Comparison of ENCODE assay signal across 15 cellular contexts in genomic region chr17:258906-259305, GRCh38.
DNase-seq lines count a peak whose midpoint lies in the region; FAIRE-seq and TF ChIP-seq lines count a peak whose summit lies in the region.
"Had no signal": no experiment of that assay in that cellular context is flagged by ENCODE, and none has a peak within 500 bp of the region (broad histone marks: within the 10 kb centered on the region; RNA-seq: fewer than 3 reads in every experiment).

No MANE protein-coding gene starts in this region.

- intact Hi-C loops in stomach (cut with DNase I; ENCODE audit: low total_unique reads) = no loop called here

- CTCF ChIA-PET in activated naive CD4-positive, alpha-beta T cell treated with anti-CD3 and anti-CD28 coated beads, Interleukin-2, amount 10 ng/mL, durations not matched to agents 7 days and 5 days (lab: Charles Lee) = no interaction called here

- TF ChIP-seq CTCF in bronchial epithelial cell (IDR thresholded peaks at IDR 0.05; ENCODE audit: insufficient read depth, low read length, severe bottlenecking) (no peak), stomach (IDR thresholded peaks at IDR 0.05) (no peak)

- H3K27ac ChIP-seq in neuronal stem cell (replicated peaks; ENCODE audit: low read length) = no peak overlapping the region
- no peak overlapping the region for H3K27ac ChIP-seq in stomach

- H4K91ac ChIP-seq in neuronal stem cell (ENCODE audit: low read depth, low read length, poor library complexity) = no peak overlapping the region

- H2BK5ac ChIP-seq in neuronal stem cell (ENCODE audit: low read length) = no peak overlapping the region

- TF ChIP-seq EP300 in stomach (IDR thresholded peaks at IDR 0.05) = no peak

- H3K4me1 Mint-ChIP-seq in activated naive CD4-positive, alpha-beta T cell treated with anti-CD3 and anti-CD28 coated beads, Interleukin-2, amount 10 ng/mL, durations not matched to agents 7 days and 5 days = no peaks in the 10 kb centered on the region

- no peaks in the 10 kb centered on the region for H3K9me3 Mint-ChIP-seq in activated naive CD4-positive, alpha-beta T cell treated with anti-CD3 and anti-CD28 coated beads, Interleukin-2, amount 10 ng/mL, durations not matched to agents 7 days and 5 days

- TF ChIP-seq POLR2A in stomach (IDR thresholded peaks at IDR 0.05) = no peak

- H3K9ac ChIP-seq in neuronal stem cell (ENCODE audit: low read depth, low read length, poor library complexity) = no peak overlapping the region

- H2BK15ac ChIP-seq in neuronal stem cell (ENCODE audit: low read length) = no peak overlapping the region

- H3K9me3 ChIP-seq in neuronal stem cell (replicated peaks in 1 of 2; ENCODE audit: control insufficient read depth in 2 of 2, insufficient read depth in 1 of 2, low read depth in 1 of 2, low read length in 2 of 2) (peaks cover 2 to 17% of the 10 kb centered on the region in 2 donors), stomach (no peaks in the 10 kb centered on the region)

- H2BK120ac ChIP-seq in neuronal stem cell (ENCODE audit: low read depth, low read length) = no peak overlapping the region

- no peak overlapping the region for H3K27ac Mint-ChIP-seq in activated naive CD4-positive, alpha-beta T cell treated with anti-CD3 and anti-CD28 coated beads, Interleukin-2, amount 10 ng/mL, durations not matched to agents 7 days and 5 days

- H3K4me1 ChIP-seq in neuronal stem cell (ENCODE audit: control insufficient read depth in 2 of 2, insufficient read depth in 1 of 2, low read depth in 1 of 2, low read length in 2 of 2) (peaks cover 0 to 11% of the 10 kb centered on the region in 2 donors), stomach (no peaks in the 10 kb centered on the region)

- H3K36me3 ChIP-seq in bronchial epithelial cell (ENCODE audit: control insufficient read depth, insufficient read depth, low read length) (peaks cover under 1% of the 10 kb centered on the region), neuronal stem cell (replicated peaks in 1 of 2; ENCODE audit: control insufficient read depth in 2 of 2, insufficient read depth in 2 of 2, low read length in 2 of 2) (no peaks in the 10 kb centered on the region), stomach (peaks cover 2 to 28% (median 5%) of the 10 kb centered on the region in 4 donors)

- H3K18ac ChIP-seq in neuronal stem cell (ENCODE audit: low read length) = no peak overlapping the region

- no peaks in the 10 kb centered on the region for H3K79me1 ChIP-seq in neuronal stem cell (ENCODE audit: low read depth, low read length)

- WGBS in neuronal stem cell (ENCODE audit: extremely low coverage in 2 of 2, insufficient read length in 2 of 2, insufficient replicate concordance in 1 of 2), 2 donors = no CpG with 5 or more reads among the region's 12 CpGs
- WGBS in stomach, 5 donors = 93 to 99% (median 97%) methylated on average over 12 of the region's 12 CpGs

- no peak overlapping the region for H2BK12ac ChIP-seq in neuronal stem cell (ENCODE audit: low read length)

- no peak overlapping the region for H2AFZ ChIP-seq in neuronal stem cell (ENCODE audit: low read length)

- no peaks in the 10 kb centered on the region for H3K36me3 Mint-ChIP-seq in activated naive CD4-positive, alpha-beta T cell treated with anti-CD3 and anti-CD28 coated beads, Interleukin-2, amount 10 ng/mL, durations not matched to agents 7 days and 5 days

- H2AK5ac ChIP-seq in neuronal stem cell (ENCODE audit: low read depth, low read length) = no peak overlapping the region

- H3K27me3 Mint-ChIP-seq in activated naive CD4-positive, alpha-beta T cell treated with anti-CD3 and anti-CD28 coated beads, Interleukin-2, amount 10 ng/mL, durations not matched to agents 7 days and 5 days = peaks cover 10% of the 10 kb centered on the region

- H4K8ac ChIP-seq in neuronal stem cell (ENCODE audit: low read depth, low read length) = no peak overlapping the region

- H3K4me2 ChIP-seq in neuronal stem cell (ENCODE audit: insufficient read depth, low read length, poor library complexity, severe bottlenecking) = no peak overlapping the region

- peak; percentile 79 for FAIRE-seq in bronchial epithelial cell (lab: Jason Lieb, UNC)
- FAIRE-seq: GM12878, GM18507, K562 had no signal

- peak overlapping the region; percentile 14 for H3K14ac ChIP-seq in neuronal stem cell (ENCODE audit: low read length)

- H3K23ac ChIP-seq in neuronal stem cell (ENCODE audit: low read depth, low read length, poor library complexity) = no peak overlapping the region

- DNase-seq in activated naive CD4-positive, alpha-beta T cell treated with anti-CD3 and anti-CD28 coated beads, Interleukin-2, amount 10 ng/mL, durations not matched to agents 7 days and 5 days = peak; percentile 2
- no peak for DNase-seq in activated naive CD4-positive, alpha-beta T cell treated with anti-CD3 and anti-CD28 coated beads, Interleukin-2, amount 50 U/mL, for 16 hours
- DNase-seq in bronchial epithelial cell (ENCODE audit: low read depth) (no peak), neuronal stem cell (ENCODE audit: low spot score) (no peak), stomach (peak; percentile 20), COLO668 (lab: John Stamatoyannopoulos, UW; ENCODE audit: unreplicated experiment) (no peak), HuH-7 (ENCODE audit: low spot score) (no peak), NCI-H748 (lab: John Stamatoyannopoulos, UW; ENCODE audit: unreplicated experiment) (no peak)
- DNase-seq: NCI-H1694, NCI-H446 treated with DMSO at 0.1 percent for 48 hours, NCI-H774, SHP77 had no signal

- no peak overlapping the region for H3K4me3 Mint-ChIP-seq in activated naive CD4-positive, alpha-beta T cell treated with anti-CD3 and anti-CD28 coated beads, Interleukin-2, amount 10 ng/mL, durations not matched to agents 7 days and 5 days

- no peak overlapping the region for H3K4ac ChIP-seq in neuronal stem cell (ENCODE audit: low read length)

- H3K27me3 ChIP-seq in bronchial epithelial cell (ENCODE audit: control insufficient read depth, insufficient read depth, low read length) (no peaks in the 10 kb centered on the region), neuronal stem cell (ENCODE audit: control insufficient read depth in 3 of 3, insufficient read depth in 3 of 3, low read depth in 1 of 3, low read length in 3 of 3) (peaks cover 0 to 3% (median 0%) of the 10 kb centered on the region in 3 experiments), stomach (peaks cover 0 to 4% (median 0%) of the 10 kb centered on the region in 3 donors)

- H3K4me3 ChIP-seq in bronchial epithelial cell (ENCODE audit: low read depth, low read length) (no peak overlapping the region), neuronal stem cell (ENCODE audit: low read length in 2 of 2) (peak overlapping the region in 1 of 2 donors; percentile 39), stomach (no peak overlapping the region)
- H3K4me3 ChIP-seq: GM12878, K562 had no signal

Comparison
In these comparisons a context has a peak if more than half of its experiments do, and no peak if none do; other contexts are left out.
1. DNase-seq: peak in activated naive CD4-positive, alpha-beta T cell treated with anti-CD3 and anti-CD28 coated beads, Interleukin-2, amount 10 ng/mL, durations not matched to agents 7 days and 5 days (single experiment) and stomach (single experiment); none in activated naive CD4-positive, alpha-beta T cell treated with anti-CD3 and anti-CD28 coated beads, Interleukin-2, amount 50 U/mL, for 16 hours (single experiment), bronchial epithelial cell (single experiment), neuronal stem cell (single experiment), COLO668 (single experiment), HuH-7 (single experiment) and NCI-H748 (single experiment).